Comparison of ENCODE assay signal across 1 cellular context in the genomic region with DNA sequence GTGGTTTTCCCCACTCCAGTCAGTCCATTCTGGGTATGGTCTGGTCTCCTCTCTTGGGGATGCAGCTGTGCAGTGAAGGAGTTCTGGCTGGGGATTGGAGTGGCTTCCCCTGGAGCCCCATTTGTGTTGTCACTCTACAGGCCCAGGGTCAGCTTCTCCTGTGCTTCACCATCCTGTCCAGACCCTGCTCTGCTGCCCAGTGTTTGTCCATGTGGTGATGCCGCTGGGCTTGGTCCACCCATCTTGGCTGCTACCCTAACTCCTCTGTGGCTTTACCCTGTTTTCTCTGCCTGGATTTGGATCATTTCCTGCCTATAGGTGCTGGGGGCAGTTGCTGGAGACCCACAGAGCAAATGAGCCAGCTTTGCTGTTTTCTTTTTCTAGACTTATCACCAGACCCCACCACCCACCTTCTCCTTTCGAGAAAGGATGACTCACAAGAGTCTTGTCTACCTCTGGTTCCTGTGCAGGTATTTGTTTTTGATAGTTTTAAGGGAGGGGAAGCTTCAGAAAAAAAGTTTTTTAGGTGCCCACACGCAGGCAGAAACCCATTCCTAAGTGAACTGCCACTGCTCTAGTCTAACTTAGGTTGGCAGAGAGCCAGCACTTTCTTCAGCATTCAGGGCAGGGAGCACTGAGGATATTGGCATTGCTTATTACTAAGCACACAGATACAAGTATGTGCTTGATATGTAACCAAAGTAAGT.
TF ChIP-seq lines count a peak whose summit lies in the region.

No MANE protein-coding gene starts in this region.

TF ChIP-seq in IMR-90, 13 proteins besides CTCF, POLR2A, EP300 and RAD21:
- TF ChIP-seq BHLHE40 (IDR thresholded peaks at IDR 0.05; ENCODE audit: low read depth, low read length): no peak
